Comparison of ENCODE assay signal across 10 cellular contexts in genomic region chr11:16815047-16815767, GRCh38.
A peak's percentile ranks its signal among the peaks of the same experiment; 100 is the strongest.
DNase-seq lines count a peak whose midpoint lies in the region; ATAC-seq and TF ChIP-seq lines count a peak whose summit lies in the region.
"Had no signal": no experiment of that assay in that cellular context is flagged by ENCODE, and none has a peak within 500 bp of the region (broad histone marks: within the 10 kb centered on the region; RNA-seq: fewer than 3 reads in every experiment).

No MANE protein-coding gene starts in this region.

- TF ChIP-seq CTCF in astrocyte of the cerebellum (IDR thresholded peaks at IDR 0.05; ENCODE audit: low read depth, low read length, missing control alignments) = peak; percentile 12
- TF ChIP-seq CTCF in lung (IDR thresholded peaks at IDR 0.05; ENCODE audit: control extremely low read depth, extremely low read depth) = no peak
- no peak for TF ChIP-seq CTCF in upper lobe of right lung (IDR thresholded peaks at IDR 0.05)

- 43 to 60% methylated on average over 23 of the region's 23 CpGs for WGBS in lung, 2 donors

- H3K9me3 ChIP-seq in lung (ENCODE audit: control insufficient read depth in 2 of 2, insufficient read depth in 1 of 2, low read length in 1 of 2) (no peaks in the 10 kb centered on the region), upper lobe of right lung (no peaks in the 10 kb centered on the region)
- H3K9me3 ChIP-seq: A549, esophagus muscularis mucosa had no signal

- peaks cover 0 to 2% of the 10 kb centered on the region in 2 donors for H3K4me1 ChIP-seq in lung (ENCODE audit: control insufficient read depth in 2 of 2, insufficient read depth in 2 of 2, low read length in 2 of 2)
- peaks cover 20% of the 10 kb centered on the region for H3K4me1 ChIP-seq in upper lobe of right lung

- in situ Hi-C loops in astrocyte of the cerebellum (cut with HindIII; ENCODE audit: low sequenced_read_pairs) = no loop called here

- H3K27me3 ChIP-seq in lung (ENCODE audit: control insufficient read depth, insufficient read depth) (no peaks in the 10 kb centered on the region), upper lobe of right lung (no peaks in the 10 kb centered on the region)
- H3K27me3 ChIP-seq: esophagus muscularis mucosa had no signal

- peak; percentile 59 for ATAC-seq in lung (ENCODE audit: insufficient read depth, low FRiP score)
- peak; percentile 87 for ATAC-seq in upper lobe of right lung
- no peak for ATAC-seq in HG03039 (IDR thresholded peaks at IDR 0.05; ENCODE audit: unreplicated experiment)
- ATAC-seq: A549 had no signal

- intact Hi-C loops in upper lobe of right lung (cut with DNase I) = no loop called here

- peak; percentile 36 for DNase-seq in NCI-H748 (lab: John Stamatoyannopoulos, UW; ENCODE audit: unreplicated experiment)
- DNase-seq in NCI-H748 treated with DMSO at 0.1 percent for 48 hours (lab: John Stamatoyannopoulos, UW) = no peak
- DNase-seq in astrocyte of the cerebellum (ENCODE audit: low read depth) = peak; percentile 18
- DNase-seq in lung (ENCODE audit: low spot score) = peak; percentile 70
- peak; percentile 86 for DNase-seq in upper lobe of right lung
- no peak for DNase-seq in islet precursor cell
- DNase-seq in NCI-H526 treated with DMSO at 0.1 percent for 48 hours (lab: John Stamatoyannopoulos, UW) = no peak

- peaks cover 0 to 11% of the 10 kb centered on the region in 2 donors for H3K36me3 ChIP-seq in lung (ENCODE audit: control insufficient read depth in 2 of 2, insufficient read depth in 2 of 2, low read length in 2 of 2)
- H3K36me3 ChIP-seq in upper lobe of right lung = no peaks in the 10 kb centered on the region

- H3K27ac ChIP-seq in lung (ENCODE audit: low read depth in 1 of 2, low read length in 1 of 2) (peak overlapping the region in 1 of 2 donors; percentile 82), upper lobe of right lung (peak overlapping the region; percentile 68)
- H3K27ac ChIP-seq: A549 had no signal

- H3K4me3 ChIP-seq in astrocyte of the cerebellum (ENCODE audit: low read depth, low read length) (no peak overlapping the region), lung (no peak overlapping the region), upper lobe of right lung (no peak overlapping the region)
- H3K4me3 ChIP-seq: A549, esophagus muscularis mucosa had no signal

Comparison
In these comparisons a context has a peak if more than half of its experiments do, and no peak if none do; other contexts are left out.
1. DNase-seq: peak in NCI-H748 (single experiment), astrocyte of the cerebellum (single experiment), lung (single experiment) and upper lobe of right lung (single experiment); none in NCI-H748 treated with DMSO at 0.1 percent for 48 hours (single experiment), islet precursor cell (single experiment) and NCI-H526 treated with DMSO at 0.1 percent for 48 hours (single experiment).